Comparison of ENCODE assay signal across 8 cellular contexts in genomic region chr5:56480305-56481146, GRCh38.
DNase-seq lines count a peak whose midpoint lies in the region; FAIRE-seq and TF ChIP-seq lines count a peak whose summit lies in the region.

No MANE protein-coding gene starts in this region.

- H3K27me3 Mint-ChIP-seq in activated naive CD4-positive, alpha-beta T cell treated with anti-CD3 and anti-CD28 coated beads, Interleukin-2, amount 50 U/mL, for 24 hours, result no peaks in the 10 kb centered on the region
- peaks cover 10% of the 10 kb centered on the region for H3K27me3 Mint-ChIP-seq in glutamatergic neuron (ENCODE audit: unreplicated experiment)
- H3K27me3 Mint-ChIP-seq in neural crest cell (ENCODE audit: low read depth), result no peaks in the 10 kb centered on the region

- TF ChIP-seq CTCF in glutamatergic neuron (IDR thresholded peaks at IDR 0.05; ENCODE audit: partially characterized antibody, unreplicated experiment), result no peak
- TF ChIP-seq CTCF in neural crest cell (conservative IDR thresholded peaks at IDR 0.05), result no peak

- DNase-seq in activated T-cell treated with anti-CD3 and anti-CD28 coated beads for 1 hour (ENCODE audit: low read depth) (peak; percentile 9), activated T-cell treated with anti-CD3 and anti-CD28 coated beads for 4 hours (no peak), LoVo (ENCODE audit: low spot score) (peak; percentile 18), glutamatergic neuron (peak; percentile 49), neural crest cell (ENCODE audit: low read depth, low spot score) (peak; percentile 57), NCI-H345 treated with DMSO at 0.1 percent for 48 hours (lab: John Stamatoyannopoulos, UW; ENCODE audit: unreplicated experiment) (no peak), GM12891 (ENCODE audit: insufficient read length, low spot score) (no peak)

- TF ChIP-seq POLR2A in GM12891 (IDR thresholded peaks at IDR 0.05; ENCODE audit: low read depth, low read length), result no peak

- peak overlapping the region; percentile 89 for H3K4me3 Mint-ChIP-seq in activated naive CD4-positive, alpha-beta T cell treated with anti-CD3 and anti-CD28 coated beads, Interleukin-2, amount 50 U/mL, for 24 hours
- H3K4me3 Mint-ChIP-seq in glutamatergic neuron (ENCODE audit: unreplicated experiment) (peak overlapping the region; percentile 23), neural crest cell (peak overlapping the region; percentile 88)

- peaks cover 49% of the 10 kb centered on the region for H3K4me1 Mint-ChIP-seq in activated naive CD4-positive, alpha-beta T cell treated with anti-CD3 and anti-CD28 coated beads, Interleukin-2, amount 50 U/mL, for 24 hours
- H3K4me1 Mint-ChIP-seq in glutamatergic neuron (ENCODE audit: low read depth, unreplicated experiment), result peaks cover 1% of the 10 kb centered on the region
- H3K4me1 Mint-ChIP-seq in neural crest cell, result peaks cover 50% of the 10 kb centered on the region

- no peaks in the 10 kb centered on the region for H3K36me3 Mint-ChIP-seq in activated naive CD4-positive, alpha-beta T cell treated with anti-CD3 and anti-CD28 coated beads, Interleukin-2, amount 50 U/mL, for 24 hours
- H3K36me3 Mint-ChIP-seq in glutamatergic neuron (ENCODE audit: unreplicated experiment) (no peaks in the 10 kb centered on the region), neural crest cell (ENCODE audit: low read depth) (no peaks in the 10 kb centered on the region)

- peak overlapping the region; percentile 96 for H3K27ac Mint-ChIP-seq in activated naive CD4-positive, alpha-beta T cell treated with anti-CD3 and anti-CD28 coated beads, Interleukin-2, amount 50 U/mL, for 24 hours
- no peak overlapping the region for H3K27ac Mint-ChIP-seq in glutamatergic neuron (ENCODE audit: unreplicated experiment)
- peak overlapping the region; percentile 76 for H3K27ac Mint-ChIP-seq in neural crest cell (ENCODE audit: unreplicated experiment)

- no peak for FAIRE-seq in GM12891 (lab: Jason Lieb, UNC)

- no peaks in the 10 kb centered on the region for H3K9me3 Mint-ChIP-seq in activated naive CD4-positive, alpha-beta T cell treated with anti-CD3 and anti-CD28 coated beads, Interleukin-2, amount 50 U/mL, for 24 hours
- H3K9me3 Mint-ChIP-seq in glutamatergic neuron (ENCODE audit: unreplicated experiment) (peaks cover 1% of the 10 kb centered on the region), neural crest cell (no peaks in the 10 kb centered on the region)

TF ChIP-seq in GM12891, 5 proteins besides CTCF, POLR2A, EP300 and RAD21:
- TF ChIP-seq SPI1 (IDR thresholded peaks at IDR 0.05; ENCODE audit: low read depth, low read length) (no peak), POU2F2 (IDR thresholded peaks at IDR 0.05; ENCODE audit: low read depth, low read length) (no peak), TAF1 (IDR thresholded peaks at IDR 0.05; ENCODE audit: low read depth, low read length) (no peak)

Comparison
In these comparisons a context has a peak if more than half of its experiments do, and no peak if none do; other contexts are left out.
1. DNase-seq: peak in activated T-cell treated with anti-CD3 and anti-CD28 coated beads for 1 hour (single experiment), LoVo (single experiment), glutamatergic neuron (single experiment) and neural crest cell (single experiment); none in activated T-cell treated with anti-CD3 and anti-CD28 coated beads for 4 hours (single experiment), NCI-H345 treated with DMSO at 0.1 percent for 48 hours (single experiment) and GM12891 (single experiment).
2. H3K4me3 Mint-ChIP-seq: peak in every context shown above with its lines; median percentile 89 in activated naive CD4-positive, alpha-beta T cell treated with anti-CD3 and anti-CD28 coated beads, Interleukin-2, amount 50 U/mL, for 24 hours; 88 in neural crest cell; 23 in glutamatergic neuron.